In the genomic region with DNA sequence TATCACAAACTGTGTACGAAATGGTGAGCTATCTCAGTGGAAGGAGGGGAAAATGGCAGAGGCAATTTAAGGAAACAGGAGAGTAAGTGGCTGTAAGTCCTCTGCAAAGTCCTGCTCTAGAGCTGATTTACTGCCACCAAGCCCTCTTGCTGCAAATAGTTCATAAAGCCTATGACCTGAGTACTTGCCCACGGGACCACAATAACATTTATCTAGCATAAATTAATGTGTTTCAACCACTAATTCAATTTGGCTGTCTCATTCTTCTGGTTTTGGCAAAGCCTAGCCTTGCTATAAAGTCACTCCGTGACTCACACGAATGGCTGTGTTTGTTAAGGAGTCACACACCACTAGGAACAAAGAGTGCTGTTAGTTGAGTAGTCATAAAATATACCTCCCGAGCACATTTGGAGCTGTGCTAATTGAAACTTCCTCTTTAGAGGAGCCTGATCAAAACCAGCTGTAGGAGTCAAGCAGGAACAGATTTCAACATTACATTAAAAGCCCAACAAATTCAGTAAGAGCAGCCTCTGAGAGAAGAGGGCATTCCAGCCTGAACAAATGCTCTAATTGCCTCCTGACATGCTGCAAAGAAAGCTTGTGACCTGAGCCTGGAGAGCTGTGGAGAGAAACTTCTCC, we compare ENCODE assay signal across 9 cellular contexts.
DNase-seq lines count a peak whose midpoint lies in the region; ATAC-seq lines count a peak whose summit lies in the region.
"Had no signal": no experiment of that assay in that cellular context is flagged by ENCODE, and none has a peak within 500 bp of the region (broad histone marks: within the 10 kb centered on the region; RNA-seq: fewer than 3 reads in every experiment).

No MANE protein-coding gene starts in this region.

- no peaks in the 10 kb centered on the region for H3K27me3 Mint-ChIP-seq in T-cell
- H3K27me3 Mint-ChIP-seq: activated naive CD8-positive, alpha-beta T cell had no signal

- POLR2A ChIA-PET in T-cell (lab: Charles Lee), result no interaction called here

- H3K27ac ChIP-seq in ectodermal cell (ENCODE audit: insufficient read depth, low read depth, low read length, poor library complexity, severe bottlenecking), result peak overlapping the region; percentile 77

- H3K9me3 Mint-ChIP-seq in T-cell, result peaks cover 3 to 11% (median 8%) of the 10 kb centered on the region in 3 donors

- DNase-seq in A172 (ENCODE audit: low spot score), result peak; percentile 99
- DNase-seq in NOMO-1 treated with dmso at 0.1 percent for 144 hours (lab: John Stamatoyannopoulos, UW; ENCODE audit: unreplicated experiment), result peak; percentile 62
- DNase-seq in middle frontal gyrus (ENCODE audit: extremely low spot score, low spot score), result peak; percentile 33
- DNase-seq in T-cell, result no peak

- no peak overlapping the region for H3K27ac Mint-ChIP-seq in T-cell
- H3K27ac Mint-ChIP-seq: activated naive CD8-positive, alpha-beta T cell had no signal

- no peaks in the 10 kb centered on the region for H3K27me3 ChIP-seq in ectodermal cell (ENCODE audit: control insufficient read depth, insufficient read depth, low read length, poor library complexity, severe bottlenecking)

- no peaks in the 10 kb centered on the region for H3K36me3 ChIP-seq in ectodermal cell (ENCODE audit: control insufficient read depth, insufficient read depth, low read length)

- H3K4me3 Mint-ChIP-seq in T-cell, result no peak overlapping the region
- H3K4me3 Mint-ChIP-seq: activated naive CD8-positive, alpha-beta T cell had no signal

- H3K36me3 Mint-ChIP-seq in T-cell, result no peaks in the 10 kb centered on the region
- H3K36me3 Mint-ChIP-seq: activated naive CD8-positive, alpha-beta T cell had no signal

- WGBS in ectodermal cell, 2 experiments, result 67 to 69% methylated on average over 5 of the region's 5 CpGs

- no peak overlapping the region for H3K4me3 ChIP-seq in ectodermal cell (ENCODE audit: insufficient read depth, low read depth, low read length)

- no peaks in the 10 kb centered on the region for H3K4me1 Mint-ChIP-seq in T-cell

- CTCF ChIA-PET in T-cell (lab: Charles Lee), result no interaction called here

- ATAC-seq in HG03521 (IDR thresholded peaks at IDR 0.05; ENCODE audit: unreplicated experiment) (peak; percentile 57), T-cell (replicated peaks in 1 of 4) (no peak), GM18873 (IDR thresholded peaks at IDR 0.05; ENCODE audit: low FRiP score, unreplicated experiment) (no peak), HG03439 (IDR thresholded peaks at IDR 0.05; ENCODE audit: unreplicated experiment) (no peak)

- no peaks in the 10 kb centered on the region for H3K9me3 ChIP-seq in ectodermal cell (ENCODE audit: control insufficient read depth, low read length)

- H3K4me1 ChIP-seq in ectodermal cell (ENCODE audit: control insufficient read depth, insufficient read depth, low read length), result peaks cover 39% of the 10 kb centered on the region

Comparison
In these comparisons a context has a peak if more than half of its experiments do, and no peak if none do; other contexts are left out.
1. DNase-seq: peak in A172 (single experiment), NOMO-1 treated with dmso at 0.1 percent for 144 hours (single experiment) and middle frontal gyrus (single experiment); none in T-cell (0 of 34).